Comparison of ENCODE assay signal across 9 cellular contexts in genomic region chr6:69813508-69813907, GRCh38. TPM values are rescaled to one million over a fixed set of nuclear protein-coding genes. Genes with fewer than 3 reads are reported as not detected.
A peak's percentile ranks its signal among the peaks of the same experiment; 100 is the strongest.
DNase-seq lines count a peak whose midpoint lies in the region; ATAC-seq and TF ChIP-seq lines count a peak whose summit lies in the region.
"Had no signal": no experiment of that assay in that cellular context is flagged by ENCODE, and none has a peak within 500 bp of the region (broad histone marks: within the 10 kb centered on the region; RNA-seq: fewer than 3 reads in every experiment).

No MANE protein-coding gene starts in this region.

- H3K27me3 Mint-ChIP-seq in natural killer cell treated with Interleukin-12 subunit alpha and Interleukin-12 subunit beta and Interleukin-15 and Interleukin-18, amount 100 ng/mL, for 72 hours: peaks cover 4 to 6% of the 10 kb centered on the region in 2 donors
- H3K27me3 Mint-ChIP-seq in chondrocyte (ENCODE audit: low read depth): no peaks in the 10 kb centered on the region

- H3K4me3 Mint-ChIP-seq in natural killer cell treated with Interleukin-12 subunit alpha and Interleukin-12 subunit beta and Interleukin-15 and Interleukin-18, amount 100 ng/mL, for 72 hours: peak overlapping the region; percentile 44
- H3K4me3 Mint-ChIP-seq in chondrocyte (ENCODE audit: unreplicated experiment): no peak overlapping the region

- no peak overlapping the region for H3K27ac ChIP-seq in adrenal gland

- no peak for TF ChIP-seq CTCF in chondrocyte (IDR thresholded peaks at IDR 0.05)
- no peak for TF ChIP-seq CTCF in GM10266 (IDR thresholded peaks at IDR 0.05; ENCODE audit: control insufficient read depth, insufficient read depth, low read depth, missing control alignments)
- no peak for TF ChIP-seq CTCF in adrenal gland (IDR thresholded peaks at IDR 0.05)

- no peaks in the 10 kb centered on the region for H3K9me3 ChIP-seq in adrenal gland (replicated peaks in 1 of 3)

- peak overlapping the region; percentile 28 to 61 for H3K27ac Mint-ChIP-seq in natural killer cell treated with Interleukin-12 subunit alpha and Interleukin-12 subunit beta and Interleukin-15 and Interleukin-18, amount 100 ng/mL, for 72 hours
- no peak overlapping the region for H3K27ac Mint-ChIP-seq in chondrocyte (ENCODE audit: unreplicated experiment)

- no peaks in the 10 kb centered on the region for H3K36me3 ChIP-seq in adrenal gland (replicated peaks in 1 of 2)

- H3K27me3 ChIP-seq in adrenal gland: no peaks in the 10 kb centered on the region

- WGBS in adrenal gland, 4 donors: 50 to 64% (median 63%) methylated on average over 1 of the region's 1 CpG

- H3K9me3 Mint-ChIP-seq in natural killer cell treated with Interleukin-12 subunit alpha and Interleukin-12 subunit beta and Interleukin-15 and Interleukin-18, amount 100 ng/mL, for 72 hours: no peaks in the 10 kb centered on the region
- H3K9me3 Mint-ChIP-seq in chondrocyte (ENCODE audit: low read depth): no peaks in the 10 kb centered on the region

- peak; percentile 44 for ATAC-seq in GM18909 (IDR thresholded peaks at IDR 0.05; ENCODE audit: poor library complexity, unreplicated experiment)
- ATAC-seq in HG02870 (IDR thresholded peaks at IDR 0.05; ENCODE audit: unreplicated experiment): peak; percentile 45
- ATAC-seq in natural killer cell treated with Interleukin-12 subunit alpha and Interleukin-12 subunit beta and Interleukin-15 and Interleukin-18, amount 100 ng/mL, for 72 hours: no peak

- TF ChIP-seq POLR2A in adrenal gland (IDR thresholded peaks at IDR 0.05): no peak

- H3K4me1 ChIP-seq in adrenal gland (replicated peaks in 1 of 2): no peaks in the 10 kb centered on the region

- H3K4me3 ChIP-seq in adrenal gland: no peak overlapping the region

- no peaks in the 10 kb centered on the region for H3K36me3 Mint-ChIP-seq in natural killer cell treated with Interleukin-12 subunit alpha and Interleukin-12 subunit beta and Interleukin-15 and Interleukin-18, amount 100 ng/mL, for 72 hours
- H3K36me3 Mint-ChIP-seq in chondrocyte (ENCODE audit: low read depth): no peaks in the 10 kb centered on the region

- peaks cover 30 to 36% of the 10 kb centered on the region in 2 donors for H3K4me1 Mint-ChIP-seq in natural killer cell treated with Interleukin-12 subunit alpha and Interleukin-12 subunit beta and Interleukin-15 and Interleukin-18, amount 100 ng/mL, for 72 hours (ENCODE audit: low read depth in 2 of 2)
- no peaks in the 10 kb centered on the region for H3K4me1 Mint-ChIP-seq in chondrocyte (ENCODE audit: low read depth)

- DNase-seq in SKM-1 treated with dmso at 0.1 percent for 144 hours (lab: John Stamatoyannopoulos, UW; ENCODE audit: unreplicated experiment): peak; percentile 79
- no peak for DNase-seq in natural killer cell treated with Interleukin-12 subunit alpha and Interleukin-12 subunit beta and Interleukin-15 and Interleukin-18, amount 100 ng/mL, for 72 hours (ENCODE audit: low spot score)
- no peak for DNase-seq in chondrocyte (ENCODE audit: low spot score)
- no peak for DNase-seq in GM10266 (ENCODE audit: extremely low spot score)
- no peak for DNase-seq in NCI-H187 treated with DMSO at 0.1 percent for 48 hours (lab: John Stamatoyannopoulos, UW)
- DNase-seq in adrenal gland: no peak

- intact Hi-C loops in adrenal gland (cut with DNase I): no loop called here

RNA-seq across cellular contexts. Expression of gene LMBRD1, which starts 16.7 kb away (rescaled TPM):
- total RNA-seq in natural killer cell treated with Interleukin-12 subunit alpha and Interleukin-12 subunit beta and Interleukin-15 and Interleukin-18, amount 100 ng/mL, for 72 hours: 10 to 100 TPM; 14.5 to 24.2 TPM
- 28.7 to 36.1 TPM (median 28.8 TPM) in 3 replicates for total RNA-seq in chondrocyte
- 100 to 1,000 TPM in 6 of 8 donors, 10 to 100 TPM in 2; 89.5 to 133 (median 105) TPM for total RNA-seq in adrenal gland
- polyA plus RNA-seq in adrenal gland: 100 to 1,000 TPM in 1 of 3 donors, 10 to 100 TPM in 2; 22.1 to 141 (median 34.8) TPM

RNA-seq across cellular contexts. Expression of gene COL19A1, which starts 52.8 kb away (rescaled TPM):
- total RNA-seq in natural killer cell treated with Interleukin-12 subunit alpha and Interleukin-12 subunit beta and Interleukin-15 and Interleukin-18, amount 100 ng/mL, for 72 hours: under 1 TPM in 1 of 2 donors, not detected in 1; 0.42 TPM
- total RNA-seq in chondrocyte (0.22 to 2.0 TPM (median 2.0 TPM) in 3 replicates), adrenal gland (under 1 TPM in 3 of 8 donors, not detected in 5; under 0.01 to 0.11 (median 0.07) TPM)
- under 1 TPM; 0.03 to 0.32 (median 0.16) TPM for polyA plus RNA-seq in adrenal gland
- total RNA-seq: fibroblast of lung had no signal

Comparison
In these comparisons a context has a peak if more than half of its experiments do, and no peak if none do; other contexts are left out.
1. ATAC-seq: peak in GM18909 (single experiment) and HG02870 (single experiment); none in natural killer cell treated with Interleukin-12 subunit alpha and Interleukin-12 subunit beta and Interleukin-15 and Interleukin-18, amount 100 ng/mL, for 72 hours (0 of 2).